ENCODE assay signal across 13 cellular contexts in the genomic region with DNA sequence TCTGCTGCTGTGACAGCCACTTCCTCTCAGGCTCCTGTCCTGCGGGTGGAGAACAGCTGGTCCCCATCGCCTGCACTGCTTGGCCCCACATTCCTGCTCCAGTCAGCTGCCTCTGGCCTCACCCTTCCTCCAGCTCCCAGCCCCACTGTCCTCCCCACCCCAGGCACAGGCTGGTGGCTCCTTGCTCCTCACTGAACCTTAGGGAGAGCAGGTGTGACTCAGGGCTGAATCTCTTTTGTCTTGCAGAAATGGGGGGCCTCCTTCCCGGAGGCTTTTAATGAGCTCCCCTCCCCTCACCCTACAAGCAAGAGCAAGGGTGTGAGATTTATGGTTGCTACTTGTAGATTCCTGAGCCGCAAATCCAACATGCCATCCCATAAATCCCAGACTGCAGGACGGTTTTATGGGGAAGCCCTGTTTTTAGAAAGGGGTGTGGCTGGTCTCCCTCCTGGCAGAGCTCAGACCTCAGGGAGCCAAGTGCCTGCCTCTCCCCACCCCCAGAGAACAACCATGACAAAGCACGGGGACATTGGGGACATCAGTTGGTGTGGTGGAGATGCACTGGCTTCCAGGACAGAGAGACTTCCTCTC. TPM values are rescaled to one million over a fixed set of nuclear protein-coding genes. Genes with fewer than 3 reads are reported as not detected.
DNase-seq lines count a peak whose midpoint lies in the region; ATAC-seq lines count a peak whose summit lies in the region.
"Had no signal": no experiment of that assay in that cellular context is flagged by ENCODE, and none has a peak within 500 bp of the region (broad histone marks: within the 10 kb centered on the region; RNA-seq: fewer than 3 reads in every experiment).

No MANE protein-coding gene starts in this region.

- peaks cover 29% of the 10 kb centered on the region for H3K4me1 ChIP-seq in SJCRH30

- DNase-seq in GM03348 (ENCODE audit: low spot score), result peak; percentile 38
- peak; percentile 74 for DNase-seq in SJCRH30
- DNase-seq in hepatic stellate cell (ENCODE audit: low spot score), result peak; percentile 88
- peak in 44 of 56 donors; percentile 21 to 90 (median 77) for DNase-seq in nucleus accumbens (lab: John Stamatoyannopoulos, UW)
- DNase-seq in activated effector memory CD4-positive, alpha-beta T cell treated with anti-CD3 and anti-CD28 coated beads, Interleukin-2, amount 50 U/mL, for 16 hours, result no peak
- no peak for DNase-seq in activated CD4-positive, alpha-beta T cell treated with anti-CD3 and anti-CD28 coated beads for 1 hour
- DNase-seq: CD4-positive, CD25-positive, alpha-beta regulatory T cell; dermis blood vessel endothelial cell; GM23248; naive B cell; T1000 had no signal

- H3K27me3 ChIP-seq in SJCRH30, result no peaks in the 10 kb centered on the region

- H3K4me3 ChIP-seq in SJCRH30, result no peak overlapping the region
- H3K4me3 ChIP-seq: GM23248 had no signal

- ATAC-seq in HG02798 (IDR thresholded peaks at IDR 0.05; ENCODE audit: poor library complexity, unreplicated experiment) (no peak), GM18498 (IDR thresholded peaks at IDR 0.05; ENCODE audit: unreplicated experiment) (no peak)

- no peaks in the 10 kb centered on the region for H3K36me3 ChIP-seq in SJCRH30

- H3K9me3 ChIP-seq in SJCRH30 (replicated peaks), result no peaks in the 10 kb centered on the region

- H3K27ac ChIP-seq in SJCRH30, result no peak overlapping the region
- H3K27ac ChIP-seq: GM23248 had no signal

RNA-seq across cellular contexts. Expression of gene CDK18, which starts 15.2 kb away (rescaled TPM):
- total RNA-seq in SJCRH30 (2014; rRNA removed; shearing (Covaris generic)), result 1.1 and 2.1 TPM in 2 replicates
- total RNA-seq: GM23248 had no signal

Comparison
In these comparisons a context has a peak if more than half of its experiments do, and no peak if none do; other contexts are left out.
1. DNase-seq: peak in GM03348 (single experiment), SJCRH30 (2 of 2), hepatic stellate cell (single experiment) and nucleus accumbens (44 of 56); none in activated effector memory CD4-positive, alpha-beta T cell treated with anti-CD3 and anti-CD28 coated beads, Interleukin-2, amount 50 U/mL, for 16 hours (single experiment) and activated CD4-positive, alpha-beta T cell treated with anti-CD3 and anti-CD28 coated beads for 1 hour (single experiment).